ENCODE assay signal across 8 cellular contexts in genomic region chr13:27251166-27252088, GRCh38. TPM values are rescaled to one million over a fixed set of nuclear protein-coding genes. Genes with fewer than 3 reads are reported as not detected.
DNase-seq lines count a peak whose midpoint lies in the region; TF ChIP-seq lines count a peak whose summit lies in the region.

RPL21 (plus strand) TSS chr13:27251558; CDS start chr13:27253777, 2,219 bp downstream.

- peaks cover 18% of the 10 kb centered on the region for H3K36me3 ChIP-seq in H7 (replicated peaks; ENCODE audit: control insufficient read depth, insufficient read depth, low read length)
- H3K36me3 ChIP-seq in neural cell (ENCODE audit: insufficient read depth, low read length), result no peaks in the 10 kb centered on the region
- peaks cover 5 to 29% (median 23%) of the 10 kb centered on the region in 4 donors for H3K36me3 ChIP-seq in stomach

- peak within 1 kb of the TSS; percentile 99 for H3K4me2 ChIP-seq in neural cell (ENCODE audit: low read length)

- DNase-seq in ELR (ENCODE audit: low read depth) (peak; percentile 97), H7 (peak; percentile 84), M059J (ENCODE audit: low read depth) (peak; percentile 92), SIG-M5 treated with dmso at 0.1 percent for 504 hours (lab: John Stamatoyannopoulos, UW; ENCODE audit: unreplicated experiment) (peak; percentile 91), activated gamma-delta T cell treated with Interleukin-2 at 50 U/mL for 16 hours (peak; percentile 88), fibroblast of villous mesenchyme (ENCODE audit: low read depth) (peak; percentile 98), stomach (peak; percentile 96)

- no peaks in the 10 kb centered on the region for H3F3A ChIP-seq in neural cell (ENCODE audit: insufficient read depth, low read length, poor library complexity, severe bottlenecking)

- intact Hi-C loops in stomach (cut with DNase I; ENCODE audit: low total_unique reads), result no loop called here

- no peak for TF ChIP-seq CTCF in fibroblast of villous mesenchyme (IDR thresholded peaks at IDR 0.05; ENCODE audit: insufficient read depth, low read depth, low read length)
- TF ChIP-seq CTCF in neural cell (IDR thresholded peaks at IDR 0.05; ENCODE audit: poor library complexity, severe bottlenecking), result no peak
- no peak for TF ChIP-seq CTCF in stomach (IDR thresholded peaks at IDR 0.05)

- H3K4me1 ChIP-seq in stomach, result peaks cover 13 to 54% (median 41%) of the 10 kb centered on the region in 4 donors

- H3K27me3 ChIP-seq in H7 (ENCODE audit: control insufficient read depth, insufficient read depth, low read length) (no peaks in the 10 kb centered on the region), neural cell (ENCODE audit: insufficient read depth, low read depth, low read length) (no peaks in the 10 kb centered on the region), stomach (no peaks in the 10 kb centered on the region)

- WGBS in stomach, 5 donors, result 0% methylated on average over 62 to 69 of the region's 69 CpGs

- H4K20me1 ChIP-seq in neural cell (ENCODE audit: insufficient read depth), result no peaks in the 10 kb centered on the region

- peaks cover 48% of the 10 kb centered on the region for H3K79me2 ChIP-seq in neural cell (replicated peaks; ENCODE audit: insufficient read depth, low read length)

- peak; percentile 90 for TF ChIP-seq EP300 in neural cell (conservative IDR thresholded peaks at IDR 0.05; ENCODE audit: poor library complexity, severe bottlenecking)
- TF ChIP-seq EP300 in stomach (IDR thresholded peaks at IDR 0.05), result peak; percentile 81

- H2AFZ ChIP-seq in neural cell (ENCODE audit: low read depth, low read length), result peak within 1 kb of the TSS; percentile 97

- peak; percentile 27 for TF ChIP-seq RAD21 in neural cell (conservative IDR thresholded peaks at IDR 0.05)

- peak in 1 of 4 donors; percentile 43 for TF ChIP-seq POLR2A in stomach (IDR thresholded peaks at IDR 0.05)

- H3K9me3 ChIP-seq in neural cell (ENCODE audit: low read length) (no peaks in the 10 kb centered on the region), stomach (no peaks in the 10 kb centered on the region)

- H3K27ac ChIP-seq in neural cell (ENCODE audit: low read length) (peak within 1 kb of the TSS; percentile 86), stomach (peak within 1 kb of the TSS; percentile 83 to 96 (median 95))

- peak within 1 kb of the TSS; percentile 97 for H3K4me3 ChIP-seq in H7 (ENCODE audit: insufficient read depth, low read depth, low read length)
- peak within 1 kb of the TSS; percentile 92 for H3K4me3 ChIP-seq in fibroblast of villous mesenchyme (ENCODE audit: low read depth, low read length)
- H3K4me3 ChIP-seq in neural cell (ENCODE audit: low read length), result peak within 1 kb of the TSS; percentile 96
- peak within 1 kb of the TSS; percentile 55 to 90 (median 85) for H3K4me3 ChIP-seq in stomach

- H3K9ac ChIP-seq in neural cell (ENCODE audit: low read length), result peak within 1 kb of the TSS; percentile 97

- no peaks in the 10 kb centered on the region for H3K9me2 ChIP-seq in neural cell (ENCODE audit: insufficient read depth, low read length)

TF ChIP-seq in neural cell, 6 proteins besides CTCF, POLR2A, EP300 and RAD21:
- TF ChIP-seq SMC3 (conservative IDR thresholded peaks at IDR 0.05; ENCODE audit: poor library complexity) (peak; percentile 60), TAF1 (IDR thresholded peaks at IDR 0.05; ENCODE audit: low read depth) (peak; percentile 69), REST (IDR thresholded peaks at IDR 0.05; ENCODE audit: borderline replicate concordance) (peak; percentile 39), MXI1 (conservative IDR thresholded peaks at IDR 0.05; ENCODE audit: poor library complexity, severe bottlenecking) (peak; percentile 85), EZH2 (IDR thresholded peaks at IDR 0.05; ENCODE audit: borderline replicate concordance, insufficient read depth, low read length, poor library complexity, severe bottlenecking) (no peak), POLR2AphosphoS5 (IDR thresholded peaks at IDR 0.05) (peak; percentile 92)
TF ChIP-seq in neural cell: peak in this region for 5.

RNA-seq across cellular contexts. Expression of gene RPL21, which starts in this region (rescaled TPM):
- total RNA-seq in H7 (2014; rRNA removed; shearing (Covaris generic)), result 1,511 and 1,563 TPM in 2 replicates
- total RNA-seq in M059J (2014; rRNA removed; shearing (Covaris generic)), result 521 and 537 TPM in 2 replicates
- total RNA-seq in fibroblast of villous mesenchyme (535 and 661 TPM in 2 replicates), stomach (1,000 to 10,000 TPM in 1 of 5 donors, 100 to 1,000 TPM in 4; 338 to 1,026 (median 827) TPM)
- polyA plus RNA-seq in neural cell (1,224 and 1,536 TPM in 2 replicates), stomach (1,000 to 10,000 TPM in 2 of 3 donors, 100 to 1,000 TPM in 1; 989 to 2,038 (median 1,490) TPM)
- 289 and 319 TPM in 2 replicates for polyA minus RNA-seq in neural cell

Comparison
In these comparisons a context has a peak if more than half of its experiments do, and no peak if none do; other contexts are left out.
1. Peak in every context shown above with its lines: DNase-seq, H3K4me3 ChIP-seq and H3K27ac ChIP-seq.